In the genomic region with DNA sequence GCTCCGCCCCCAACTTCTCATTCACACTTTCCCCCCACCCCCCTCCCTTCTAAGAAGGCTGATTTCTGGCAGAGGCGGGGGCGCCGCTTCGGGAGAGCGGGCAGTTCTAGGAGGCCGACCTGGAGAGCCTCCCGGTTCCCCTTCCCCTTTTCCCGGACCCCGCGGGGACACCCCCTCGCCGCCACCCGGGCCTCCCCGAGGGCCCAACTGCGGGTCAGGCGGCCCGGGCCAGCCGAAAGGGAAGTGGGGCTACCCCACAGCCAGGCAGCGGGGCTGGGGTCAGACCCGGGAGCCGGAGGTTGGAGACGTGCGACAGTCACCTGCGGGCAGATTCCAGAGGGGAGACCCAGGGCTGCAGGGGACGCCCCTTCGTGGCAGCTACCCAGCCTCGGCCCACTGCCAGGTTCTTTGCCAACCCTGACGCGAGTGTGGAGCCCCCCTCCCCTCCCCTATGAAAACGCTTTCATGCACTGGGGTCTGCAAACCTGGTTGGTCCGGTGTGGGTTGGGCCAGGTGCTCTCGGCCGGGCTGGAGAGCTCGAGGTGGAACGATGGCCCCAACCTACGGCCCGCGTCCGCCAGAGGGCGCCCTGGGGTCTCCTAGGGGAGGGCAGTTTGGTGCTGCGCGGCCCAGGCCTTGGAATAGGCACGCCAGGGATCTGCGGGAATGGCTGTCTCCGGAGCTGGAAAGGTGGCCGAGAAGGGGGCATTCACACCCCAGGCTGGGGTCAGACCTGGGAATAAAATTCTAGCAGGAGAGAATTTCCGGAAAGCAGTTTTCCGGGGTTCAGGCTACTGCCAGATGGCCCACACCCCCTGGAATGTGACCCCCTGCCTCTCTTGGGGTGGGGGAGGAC, we compare ENCODE assay signal across 8 cellular contexts. TPM values are rescaled to one million over a fixed set of nuclear protein-coding genes. Genes with fewer than 3 reads are reported as not detected.
A peak's percentile ranks its signal among the peaks of the same experiment; 100 is the strongest.
DNase-seq lines count a peak whose midpoint lies in the region; ATAC-seq and TF ChIP-seq lines count a peak whose summit lies in the region.

No MANE protein-coding gene starts in this region.

- intact Hi-C loops in ascending aorta (cut with DNase I) (loop anchor here (1.0 to 2.0 kb wide), 6 partner anchors 18 to 72 kb away; a partner anchor contains a TSS), vagina (cut with DNase I) (loop anchor here (2.0 kb wide), 1 partner anchor 46 kb away; no protein-coding TSS in a partner anchor)

- peaks cover 42% of the 10 kb centered on the region for H3K79me2 ChIP-seq in hepatocyte

- H3K27me3 ChIP-seq in ascending aorta (no peaks in the 10 kb centered on the region), hepatocyte (no peaks in the 10 kb centered on the region), vagina (no peaks in the 10 kb centered on the region)

- TF ChIP-seq CTCF in ascending aorta (IDR thresholded peaks at IDR 0.05) (peak; percentile 85 to 96 (median 95)), hepatocyte (IDR thresholded peaks at IDR 0.05; ENCODE audit: poor library complexity) (peak; percentile 96), vagina (IDR thresholded peaks at IDR 0.05) (peak; percentile 85 to 94 (median 85))

- H3K4me3 ChIP-seq in ascending aorta: peak overlapping the region; percentile 83 to 90
- peak overlapping the region; percentile 62 for H3K4me3 ChIP-seq in hepatocyte
- peak overlapping the region; percentile 57 to 81 for H3K4me3 ChIP-seq in vagina

- H3K9me3 ChIP-seq in ascending aorta: no peaks in the 10 kb centered on the region
- no peaks in the 10 kb centered on the region for H3K9me3 ChIP-seq in hepatocyte (ENCODE audit: low read depth)
- no peaks in the 10 kb centered on the region for H3K9me3 ChIP-seq in vagina

- no peaks in the 10 kb centered on the region for H3K9me2 ChIP-seq in hepatocyte (replicated peaks; ENCODE audit: insufficient read depth)

- no peak for TF ChIP-seq POLR2A in vagina (IDR thresholded peaks at IDR 0.05)

- H2AFZ ChIP-seq in hepatocyte: peak overlapping the region; percentile 84

- H3K4me2 ChIP-seq in hepatocyte: peak overlapping the region; percentile 99

- peak; percentile 15 for ATAC-seq in HG02610 (IDR thresholded peaks at IDR 0.05; ENCODE audit: unreplicated experiment)

- 4% methylated on average over 36 of the region's 49 CpGs for WGBS in hepatocyte (ENCODE audit: low lambda C conversion rate, missing lambda C conversion rate)

- H3K4me1 ChIP-seq in ascending aorta (peaks cover 9 to 39% of the 10 kb centered on the region in 2 donors), hepatocyte (ENCODE audit: insufficient read depth) (peaks cover 38% of the 10 kb centered on the region), vagina (peaks cover 39% of the 10 kb centered on the region)

- H3K36me3 ChIP-seq in ascending aorta (peaks cover 11 to 29% of the 10 kb centered on the region in 2 donors), hepatocyte (replicated peaks; ENCODE audit: insufficient read depth, low read depth) (no peaks in the 10 kb centered on the region), vagina (no peaks in the 10 kb centered on the region)

- DNase-seq in DMS79 treated with DMSO at 0.1 percent for 48 hours (lab: John Stamatoyannopoulos, UW) (peak; percentile 59), NCI-H1694 treated with DMSO at 0.1 percent for 48 hours (lab: John Stamatoyannopoulos, UW) (peak; percentile 61), T1000 (lab: John Stamatoyannopoulos, UW) (peak; percentile 84), ascending aorta (ENCODE audit: low spot score in 2 of 2) (peak; percentile 63 to 96), hepatocyte (ENCODE audit: low spot score) (peak; percentile 96), renal cortical epithelial cell (ENCODE audit: low read depth) (peak; percentile 57), vagina (ENCODE audit: extremely low spot score in 2 of 2) (no peak)

- peaks cover 37% of the 10 kb centered on the region for H4K20me1 ChIP-seq in hepatocyte (ENCODE audit: insufficient read depth, poor library complexity, severe bottlenecking)

- H3K27ac ChIP-seq in ascending aorta (peak overlapping the region; percentile 95 to 97), hepatocyte (peak overlapping the region; percentile 98), vagina (peak overlapping the region; percentile 94)

RNA-seq across cellular contexts. Expression of a gene that starts 0.7 kb away (rescaled TPM):
- 620 TPM for total RNA-seq in ascending aorta
- total RNA-seq in hepatocyte: 130 and 172 TPM in 2 replicates
- 181 and 246 TPM in 2 replicates for polyA plus RNA-seq in hepatocyte
- 46.4 and 94.7 TPM in 2 replicates for total RNA-seq in renal cortical epithelial cell
- 173 TPM for total RNA-seq in vagina

RNA-seq across cellular contexts. Expression of a gene that starts 17.9 kb away (rescaled TPM):
- 41.8 TPM for total RNA-seq in ascending aorta
- 30.4 and 36.0 TPM in 2 replicates for total RNA-seq in hepatocyte
- polyA plus RNA-seq in hepatocyte: 42.5 and 52.2 TPM in 2 replicates
- 29.0 and 52.9 TPM in 2 replicates for total RNA-seq in renal cortical epithelial cell
- 35.6 TPM for total RNA-seq in vagina

Comparison
In these comparisons a context has a peak if more than half of its experiments do, and no peak if none do; other contexts are left out.
1. DNase-seq: peak in DMS79 treated with DMSO at 0.1 percent for 48 hours (single experiment), NCI-H1694 treated with DMSO at 0.1 percent for 48 hours (single experiment), T1000 (single experiment), ascending aorta (2 of 2), hepatocyte (single experiment) and renal cortical epithelial cell (single experiment); none in vagina (0 of 2).
2. Peak in every context shown above with its lines, with median percentiles within 50 percentile points of each other: H3K27ac ChIP-seq, H3K4me3 ChIP-seq and CTCF ChIP-seq.